Comparison of ENCODE assay signal across 10 cellular contexts in the genomic region with DNA sequence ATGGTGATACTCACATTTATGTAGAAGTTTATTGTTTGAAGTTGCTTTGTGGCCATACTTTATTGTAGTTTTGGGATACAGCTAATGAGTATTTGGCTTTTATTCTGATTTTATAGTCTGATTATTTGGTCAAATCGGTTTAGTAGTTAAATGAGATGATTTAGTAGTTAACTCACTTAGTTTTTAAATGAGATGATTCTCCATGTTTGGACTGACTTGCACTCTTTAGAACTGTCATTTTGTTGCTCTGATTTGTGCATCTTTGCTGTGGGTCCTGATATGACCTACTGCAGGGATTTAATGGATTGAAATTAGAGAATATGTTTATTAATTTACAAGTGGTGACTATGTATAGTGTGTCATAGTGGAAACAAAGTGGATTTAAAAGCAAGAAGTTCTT.
"Had no signal": no experiment of that assay in that cellular context is flagged by ENCODE, and none has a peak within 500 bp of the region (broad histone marks: within the 10 kb centered on the region; RNA-seq: fewer than 3 reads in every experiment).

No MANE protein-coding gene starts in this region.

- H3K9me3 ChIP-seq: HAP-1 had no signal

- FAIRE-seq: H1 had no signal

- H3K4me3 ChIP-seq: GM23248, GM23338, HAP-1 had no signal

- H3K27ac ChIP-seq: GM23248 had no signal

- DNase-seq: GM23248, GOT3, H7, H9, HCEC 1CT, HFFc6 had no signal

- ATAC-seq: GM23338, HCT116 had no signal
